In the genomic region with DNA sequence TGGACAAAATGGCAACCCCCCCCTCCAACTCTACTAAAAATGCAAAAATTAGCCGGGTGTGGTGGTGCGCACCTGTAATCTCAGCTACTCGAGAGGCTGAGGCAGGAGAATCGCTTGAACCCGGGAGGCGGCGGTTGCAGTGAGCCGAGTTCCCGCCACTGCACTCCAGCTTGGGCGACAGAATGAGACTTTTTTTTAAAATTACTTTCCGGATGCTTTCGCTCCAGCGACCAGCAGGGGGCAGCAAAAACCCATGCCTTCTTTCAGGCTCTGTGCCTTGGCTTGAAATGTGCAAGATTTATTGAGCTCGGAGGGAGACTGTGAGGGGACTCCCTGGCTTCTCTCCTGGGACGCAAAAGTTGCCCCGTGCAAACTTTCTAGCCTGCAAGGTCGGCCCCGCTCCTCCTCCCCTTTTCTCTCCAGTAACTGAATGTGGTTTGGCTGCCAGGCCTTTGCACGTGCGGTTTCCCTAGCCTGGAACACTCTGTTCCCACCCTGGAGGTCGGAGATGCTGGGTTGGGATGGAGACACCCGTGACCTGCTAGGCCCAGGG, we compare ENCODE assay signal across 8 cellular contexts.
DNase-seq lines count a peak whose midpoint lies in the region; ATAC-seq and TF ChIP-seq lines count a peak whose summit lies in the region.

No MANE protein-coding gene starts in this region.

- H3K4me1 ChIP-seq in OCI-LY7 (ENCODE audit: insufficient read depth, low read length, poor library complexity, severe bottlenecking), result no peaks in the 10 kb centered on the region

- CTCF ChIA-PET in OCI-LY7 (lab: Charles Lee; ENCODE audit: unreplicated experiment), result no interaction called here

- H3K27me3 Mint-ChIP-seq in activated T-cell treated with anti-CD3 and anti-CD28 coated beads, Interleukin-2, amount 50 U/mL, for 24 hours, result peaks cover 39% of the 10 kb centered on the region

- no peak overlapping the region for H3K4me3 ChIP-seq in HFF-Myc (replicated peaks; ENCODE audit: low read depth, low read length)
- no peak overlapping the region for H3K4me3 ChIP-seq in OCI-LY7 (ENCODE audit: low read depth, low read length, poor library complexity, severe bottlenecking)
- H3K4me3 ChIP-seq in fibroblast of mammary gland (ENCODE audit: control insufficient read depth, low read depth, low read length), result no peak overlapping the region
- no peak overlapping the region for H3K4me3 ChIP-seq in neural cell (ENCODE audit: low read length)

- peak; percentile 85 for DNase-seq in CD1c-positive myeloid dendritic cell (ENCODE audit: extremely low spot score)
- DNase-seq in HFF-Myc (ENCODE audit: extremely low read depth, low read depth), result peak; percentile 55
- DNase-seq in OCI-LY7 (ENCODE audit: low spot score), result peak; percentile 74
- peak; percentile 85 for DNase-seq in activated T-cell treated with anti-CD3 and anti-CD28 coated beads, Interleukin-2, amount 50 U/mL, for 24 hours
- peak; percentile 72 for DNase-seq in fibroblast of mammary gland (ENCODE audit: low read depth)
- peak; percentile 83 for DNase-seq in stimulated activated naive CD8-positive, alpha-beta T cell treated with anti-CD3 and anti-CD28 coated beads, Interleukin-15, Interleukin-2, amounts not matched to agents 100 U/mL and 50 U/mL, for 24 hours

- peak; percentile 82 for TF ChIP-seq CTCF in HFF-Myc (IDR thresholded peaks at IDR 0.05; ENCODE audit: low read depth, low read length, missing control alignments)
- peak; percentile 86 for TF ChIP-seq CTCF in OCI-LY7 (conservative IDR thresholded peaks at IDR 0.05; ENCODE audit: low read length)
- TF ChIP-seq CTCF in fibroblast of mammary gland (conservative IDR thresholded peaks at IDR 0.05; ENCODE audit: control insufficient read depth, insufficient read depth, low read depth, low read length), result peak; percentile 83
- TF ChIP-seq CTCF in neural cell (IDR thresholded peaks at IDR 0.05; ENCODE audit: poor library complexity, severe bottlenecking), result peak; percentile 87

- H3F3A ChIP-seq in neural cell (ENCODE audit: insufficient read depth, low read length, poor library complexity, severe bottlenecking), result no peaks in the 10 kb centered on the region

- no peak overlapping the region for H3K27ac ChIP-seq in OCI-LY7 (ENCODE audit: low read depth, low read length, poor library complexity, severe bottlenecking)
- no peak overlapping the region for H3K27ac ChIP-seq in neural cell (ENCODE audit: low read length)

- intact Hi-C loops in OCI-LY7 (cut with micrococcal nuclease; ENCODE audit: unreplicated experiment), result loop anchor here (5.0 kb wide), 1 partner anchor 127 kb away; no protein-coding TSS in a partner anchor

- H3K9me3 Mint-ChIP-seq in activated T-cell treated with anti-CD3 and anti-CD28 coated beads, Interleukin-2, amount 50 U/mL, for 24 hours, result peaks cover 5% of the 10 kb centered on the region

- H4K20me1 ChIP-seq in OCI-LY7 (ENCODE audit: insufficient read depth, low read length) (no peaks in the 10 kb centered on the region), neural cell (ENCODE audit: insufficient read depth) (no peaks in the 10 kb centered on the region)

- H3K27me3 ChIP-seq in neural cell (ENCODE audit: insufficient read depth, low read depth, low read length), result peaks cover 7% of the 10 kb centered on the region

- no peak overlapping the region for H3K9ac ChIP-seq in neural cell (ENCODE audit: low read length)

- H3K27ac Mint-ChIP-seq in activated T-cell treated with anti-CD3 and anti-CD28 coated beads, Interleukin-2, amount 50 U/mL, for 24 hours, result no peak overlapping the region

- H3K36me3 ChIP-seq in OCI-LY7 (ENCODE audit: insufficient read depth, low read length) (no peaks in the 10 kb centered on the region), neural cell (ENCODE audit: insufficient read depth, low read length) (no peaks in the 10 kb centered on the region)

- peak; percentile 77 for TF ChIP-seq RAD21 in neural cell (conservative IDR thresholded peaks at IDR 0.05)

- no peak overlapping the region for H3K4me3 Mint-ChIP-seq in activated T-cell treated with anti-CD3 and anti-CD28 coated beads, Interleukin-2, amount 50 U/mL, for 24 hours

- no TSS peak for BruUV-seq in OCI-LY7 (replicated peaks; lab: Mats Ljungman, UMichigan)

- POLR2A ChIA-PET in OCI-LY7 (lab: Charles Lee), result no interaction called here

- H3K4me2 ChIP-seq in OCI-LY7 (ENCODE audit: low read length) (no peak overlapping the region), neural cell (ENCODE audit: low read length) (no peak overlapping the region)

- H2AFZ ChIP-seq in OCI-LY7 (ENCODE audit: low read length) (no peak overlapping the region), neural cell (ENCODE audit: low read depth, low read length) (no peak overlapping the region)

- H3K9me2 ChIP-seq in OCI-LY7 (ENCODE audit: insufficient read depth, low read length) (no peaks in the 10 kb centered on the region), neural cell (ENCODE audit: insufficient read depth, low read length) (no peaks in the 10 kb centered on the region)

- no peak for ATAC-seq in stimulated activated naive CD8-positive, alpha-beta T cell treated with anti-CD3 and anti-CD28 coated beads, Interleukin-15, Interleukin-2, amounts not matched to agents 100 U/mL and 50 U/mL, for 24 hours
- ATAC-seq in HG02571 (IDR thresholded peaks at IDR 0.05; ENCODE audit: unreplicated experiment), result no peak

- no peaks in the 10 kb centered on the region for H3K4me1 Mint-ChIP-seq in activated T-cell treated with anti-CD3 and anti-CD28 coated beads, Interleukin-2, amount 50 U/mL, for 24 hours (ENCODE audit: low read depth)

- no peaks in the 10 kb centered on the region for H3K9me3 ChIP-seq in OCI-LY7 (ENCODE audit: low read length)
- no peaks in the 10 kb centered on the region for H3K9me3 ChIP-seq in neural cell (ENCODE audit: low read length)

- no peaks in the 10 kb centered on the region for H3K36me3 Mint-ChIP-seq in activated T-cell treated with anti-CD3 and anti-CD28 coated beads, Interleukin-2, amount 50 U/mL, for 24 hours (ENCODE audit: low read depth)

- TF ChIP-seq EP300 in neural cell (conservative IDR thresholded peaks at IDR 0.05; ENCODE audit: poor library complexity, severe bottlenecking), result no peak

- no peaks in the 10 kb centered on the region for H3K79me2 ChIP-seq in OCI-LY7 (ENCODE audit: insufficient read depth, low read depth, low read length)
- no peaks in the 10 kb centered on the region for H3K79me2 ChIP-seq in neural cell (replicated peaks; ENCODE audit: insufficient read depth, low read length)

TF ChIP-seq in neural cell, 6 proteins besides CTCF, POLR2A, EP300 and RAD21:
- TF ChIP-seq POLR2AphosphoS5 (IDR thresholded peaks at IDR 0.05), result no peak
- TF ChIP-seq MXI1 (conservative IDR thresholded peaks at IDR 0.05; ENCODE audit: poor library complexity, severe bottlenecking), result peak; percentile 22
- peak; percentile 74 for TF ChIP-seq SMC3 (conservative IDR thresholded peaks at IDR 0.05; ENCODE audit: poor library complexity)
TF ChIP-seq in neural cell: peak in this region for 2.
